10 cellular contexts compared by ENCODE assay signal in the genomic region with DNA sequence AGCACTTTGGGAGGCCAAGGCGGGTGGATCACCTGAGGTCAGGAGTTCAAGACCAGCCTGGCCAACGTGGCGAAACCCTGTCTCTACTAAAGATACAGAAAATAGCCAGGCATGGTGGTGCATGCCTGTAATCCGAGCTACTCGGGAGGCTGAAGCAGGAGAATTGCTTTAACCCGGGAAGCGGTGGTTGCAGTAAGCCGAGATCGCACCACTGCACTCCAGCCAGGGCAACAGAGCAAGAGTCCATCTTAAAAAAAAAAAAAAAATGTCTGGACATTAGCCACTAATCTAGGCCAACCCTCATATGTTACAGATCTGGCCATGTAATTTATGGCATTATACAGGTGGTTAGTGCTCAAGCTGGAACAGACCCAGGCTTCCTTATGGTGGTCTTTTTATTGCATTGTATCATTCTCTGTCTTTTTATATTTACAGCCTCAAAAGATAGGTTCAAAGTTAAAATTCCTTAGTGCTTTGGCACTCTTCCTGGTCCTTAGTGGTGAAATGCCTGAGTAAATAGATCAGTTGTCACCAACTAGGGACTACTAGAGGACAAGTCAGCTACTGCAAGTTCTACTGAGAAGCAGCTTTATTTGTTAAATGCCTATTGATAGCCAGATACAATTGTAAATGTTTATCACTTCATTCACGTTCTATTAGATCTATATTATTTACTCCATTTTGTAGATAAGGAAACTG. TPM values are rescaled to one million over a fixed set of nuclear protein-coding genes. Genes with fewer than 3 reads are reported as not detected.
DNase-seq lines count a peak whose midpoint lies in the region; ATAC-seq, FAIRE-seq and TF ChIP-seq lines count a peak whose summit lies in the region.
"Had no signal": no experiment of that assay in that cellular context is flagged by ENCODE, and none has a peak within 500 bp of the region (broad histone marks: within the 10 kb centered on the region; RNA-seq: fewer than 3 reads in every experiment).

No MANE protein-coding gene starts in this region.

- peak; percentile 10 for FAIRE-seq in RCC 7860 (lab: Jason Lieb, UNC)

- no peaks in the 10 kb centered on the region for H3K36me3 ChIP-seq in thyroid gland
- no peaks in the 10 kb centered on the region for H3K36me3 ChIP-seq in prostate gland

- no peak overlapping the region for H3K27ac ChIP-seq in thyroid gland
- no peak overlapping the region for H3K27ac ChIP-seq in prostate gland

- peaks cover 12% of the 10 kb centered on the region for H3K36me3 Mint-ChIP-seq in T-helper 17 cell (ENCODE audit: low read depth)

- TF ChIP-seq POLR2A in thyroid gland (IDR thresholded peaks at IDR 0.05) (no peak), prostate gland (IDR thresholded peaks at IDR 0.05) (no peak)

- TF ChIP-seq CTCF in fibroblast of pulmonary artery (IDR thresholded peaks at IDR 0.05; ENCODE audit: low read length, missing control alignments), result peak; percentile 37
- TF ChIP-seq CTCF in thyroid gland (IDR thresholded peaks at IDR 0.05), result peak in 5 of 6 experiments; percentile 11 to 53 (median 43)
- TF ChIP-seq CTCF in prostate gland (IDR thresholded peaks at IDR 0.05), result peak in 2 of 4 experiments; percentile 22 to 39

- WGBS in thyroid gland, 2 donors, result 84 to 87% methylated on average over 10 of the region's 10 CpGs
- 64% methylated on average over 10 of the region's 10 CpGs for WGBS in prostate gland

- DNase-seq in NCI-H2196 (lab: John Stamatoyannopoulos, UW; ENCODE audit: unreplicated experiment) (peak; percentile 13), NCI-H2196 treated with DMSO at 0.1 percent for 48 hours (lab: John Stamatoyannopoulos, UW; ENCODE audit: unreplicated experiment) (no peak), RCC 7860 (ENCODE audit: low spot score) (peak; percentile 17), fibroblast of pulmonary artery (ENCODE audit: low read depth) (peak; percentile 60), thyroid gland (no peak), prostate gland (ENCODE audit: low spot score) (no peak), inferior parietal cortex (ENCODE audit: extremely low spot score) (no peak), T-helper 17 cell (no peak)
- DNase-seq: CD4-positive, CD25-positive, alpha-beta regulatory T cell had no signal

- H3K4me1 ChIP-seq in thyroid gland, result peaks cover 0 to 6% of the 10 kb centered on the region in 2 donors
- H3K4me1 ChIP-seq in prostate gland (replicated peaks), result no peaks in the 10 kb centered on the region

- H3K27me3 ChIP-seq in thyroid gland (no peaks in the 10 kb centered on the region), prostate gland (replicated peaks; ENCODE audit: insufficient read depth) (no peaks in the 10 kb centered on the region)

- no peaks in the 10 kb centered on the region for H3K27me3 Mint-ChIP-seq in T-helper 17 cell
- H3K27me3 Mint-ChIP-seq: CD4-positive, CD25-positive, alpha-beta regulatory T cell; IgD-negative memory B cell had no signal

- no peaks in the 10 kb centered on the region for H3K9me3 ChIP-seq in thyroid gland
- H3K9me3 ChIP-seq in prostate gland, result no peaks in the 10 kb centered on the region
- no peaks in the 10 kb centered on the region for H3K9me3 ChIP-seq in T-helper 17 cell (ENCODE audit: control insufficient read depth, low read length, poor library complexity, severe bottlenecking)

- no peak for ATAC-seq in T-helper 17 cell

- H3K4me3 ChIP-seq in fibroblast of pulmonary artery (replicated peaks; ENCODE audit: low read depth, low read length) (no peak overlapping the region), thyroid gland (replicated peaks in 1 of 3) (no peak overlapping the region), prostate gland (no peak overlapping the region)

- no peak overlapping the region for H3K27ac Mint-ChIP-seq in T-helper 17 cell
- H3K27ac Mint-ChIP-seq: CD4-positive, CD25-positive, alpha-beta regulatory T cell had no signal

- no peak overlapping the region for H3K4me3 Mint-ChIP-seq in T-helper 17 cell
- H3K4me3 Mint-ChIP-seq: CD4-positive, CD25-positive, alpha-beta regulatory T cell had no signal

- peaks cover 10% of the 10 kb centered on the region for H3K4me1 Mint-ChIP-seq in T-helper 17 cell

- intact Hi-C loops in thyroid gland (cut with DNase I) (no loop called here), prostate gland (cut with DNase I) (no loop called here)

RNA-seq across cellular contexts. Expression of gene STARD9, which starts 16.0 kb away (rescaled TPM):
- total RNA-seq in thyroid gland (10 to 100 TPM in 2 of 4 donors, 1 to 10 TPM in 2; 6.4 to 23.4 (median 10.1) TPM), prostate gland (10 to 100 TPM in 1 of 2 donors, 1 to 10 TPM in 1; 2.6 to 45.8 TPM), T-helper 17 cell (1 to 10 TPM; 4.1 to 5.9 TPM)

RNA-seq across cellular contexts. Expression of gene HAUS2, which starts 42.7 kb away (rescaled TPM):
- total RNA-seq in thyroid gland (10 to 100 TPM; 20.6 to 32.3 (median 25.2) TPM), prostate gland (10 to 100 TPM; 27.5 to 41.9 TPM), T-helper 17 cell (10 to 100 TPM; 18.5 to 22.2 TPM)

RNA-seq across cellular contexts. Expression of gene LRRC57, which starts 42.8 kb away (rescaled TPM):
- total RNA-seq in thyroid gland, result 10 to 100 TPM; 17.1 to 21.2 (median 18.6) TPM
- 10 to 100 TPM in 1 of 2 donors, 1 to 10 TPM in 1; 9.8 to 21.8 TPM for total RNA-seq in prostate gland
- 10 to 100 TPM; 23.8 to 28.0 TPM for total RNA-seq in T-helper 17 cell

Comparison
In these comparisons a context has a peak if more than half of its experiments do, and no peak if none do; other contexts are left out.
1. DNase-seq: peak in NCI-H2196 (single experiment), RCC 7860 (single experiment) and fibroblast of pulmonary artery (single experiment); none in NCI-H2196 treated with DMSO at 0.1 percent for 48 hours (single experiment), thyroid gland (0 of 2), prostate gland (single experiment), inferior parietal cortex (single experiment) and T-helper 17 cell (0 of 3).